21 cellular contexts compared by ENCODE assay signal in genomic region chr22:45722006-45722405, GRCh38.
"Had no signal": no experiment of that assay in that cellular context is flagged by ENCODE, and none has a peak within 500 bp of the region (broad histone marks: within the 10 kb centered on the region; RNA-seq: fewer than 3 reads in every experiment).

No MANE protein-coding gene starts in this region.

- H3K4me3 Mint-ChIP-seq: activated CD4-positive, alpha-beta memory T cell treated with anti-CD3 and anti-CD28 coated beads for 36 hours; activated CD4-positive, alpha-beta T cell treated with anti-CD3 and anti-CD28 coated beads for 36 hours; activated naive CD8-positive, alpha-beta T cell treated with anti-CD3 and anti-CD28 coated beads, Interleukin-2, amount 50 U/mL, for 24 hours; brain; endodermal cell; naive thymus-derived CD4-positive, alpha-beta T cell; stimulated activated naive B cell treated with anti-CD40 and anti-IgM and Interleukin-4, amounts not matched to agents 10 μg/mL and 1 μg/mL and 100 μg/mL, for 72 hours had no signal

- ATAC-seq: activated CD4-positive, alpha-beta T cell treated with anti-CD3 and anti-CD28 coated beads for 36 hours; activated naive CD8-positive, alpha-beta T cell treated with anti-CD3 and anti-CD28 coated beads, Interleukin-2, amount 50 U/mL, for 24 hours; left ventricle myocardium superior; naive thymus-derived CD4-positive, alpha-beta T cell; stimulated activated naive B cell treated with anti-CD40 and anti-IgM and Interleukin-4, amounts not matched to agents 10 μg/mL and 1 μg/mL and 100 μg/mL, for 72 hours; upper lobe of right lung had no signal

- DNase-seq: activated CD4-positive, alpha-beta memory T cell treated with anti-CD3 and anti-CD28 coated beads for 36 hours; activated CD4-positive, alpha-beta T cell treated with anti-CD3 and anti-CD28 coated beads for 36 hours; activated naive CD4-positive, alpha-beta T cell; activated naive CD8-positive, alpha-beta T cell treated with anti-CD3 and anti-CD28 coated beads, Interleukin-2, amount 50 U/mL, for 24 hours; activated T-cell treated with anti-CD3 and anti-CD28 coated beads for 4 hours; anterior cingulate cortex; caudate nucleus; colonic mucosa; endodermal cell; foreskin melanocyte; left ventricle myocardium superior; naive thymus-derived CD4-positive, alpha-beta T cell; sigmoid colon; stimulated activated CD4-positive, alpha-beta T cell treated with anti-CD3 and anti-CD28 coated beads, Interleukin-4, amount 100 ng/mL, for 24 hours; stimulated activated naive B cell treated with anti-CD40 and anti-IgM and Interleukin-4, amounts not matched to agents 10 μg/mL and 1 μg/mL and 100 μg/mL, for 72 hours; T-helper 2 cell; upper lobe of right lung had no signal

- H2AFZ ChIP-seq: parathyroid adenoma had no signal

- H3K4me1 ChIP-seq: colonic mucosa, parathyroid adenoma, upper lobe of right lung had no signal

- H3K4me3 ChIP-seq: colonic mucosa, sigmoid colon, upper lobe of right lung had no signal

- H3K9me3 ChIP-seq: colonic mucosa, neutrophil, sigmoid colon, upper lobe of right lung had no signal

- H3K9me3 Mint-ChIP-seq: activated CD4-positive, alpha-beta memory T cell treated with anti-CD3 and anti-CD28 coated beads for 36 hours; activated naive CD8-positive, alpha-beta T cell treated with anti-CD3 and anti-CD28 coated beads, Interleukin-2, amount 50 U/mL, for 24 hours; endodermal cell; naive thymus-derived CD4-positive, alpha-beta T cell had no signal

- H3K9ac ChIP-seq: parathyroid adenoma had no signal

- H3K27ac Mint-ChIP-seq: activated CD4-positive, alpha-beta memory T cell treated with anti-CD3 and anti-CD28 coated beads for 36 hours; activated naive CD8-positive, alpha-beta T cell treated with anti-CD3 and anti-CD28 coated beads, Interleukin-2, amount 50 U/mL, for 24 hours; stimulated activated naive B cell treated with anti-CD40 and anti-IgM and Interleukin-4, amounts not matched to agents 10 μg/mL and 1 μg/mL and 100 μg/mL, for 72 hours had no signal

- H3K27me3 ChIP-seq: colonic mucosa, neutrophil, sigmoid colon, upper lobe of right lung had no signal

- H3K36me3 ChIP-seq: colonic mucosa had no signal

- H3K27ac ChIP-seq: colonic mucosa, epithelial cell of prostate, neutrophil, parathyroid adenoma, sigmoid colon, upper lobe of right lung had no signal
